ENCODE assay signal across 1 cellular context in genomic region chr1:41890841-41891311, GRCh38.
TF ChIP-seq lines count a peak whose summit lies in the region.

No MANE protein-coding gene starts in this region.

TF ChIP-seq in K562, 482 proteins besides CTCF, POLR2A, EP300 and RAD21 (continued from another document):
- no peak for TF ChIP-seq PBX2 (CRISPR knock-in tag; IDR thresholded peaks at IDR 0.05; ENCODE audit: low read depth)
- peak; percentile 79 for TF ChIP-seq PBX2 (tag; conservative IDR thresholded peaks at IDR 0.05; ENCODE audit: low read depth)
- peak; percentile 51; the same call in 1 of the 2 replicates for TF ChIP-seq TEAD4 (IDR thresholded peaks at IDR 0.05; ENCODE audit: low read length)
- no peak for TF ChIP-seq TEAD4 (CRISPR knock-in tag; IDR thresholded peaks at IDR 0.05; ENCODE audit: borderline replicate concordance)
- peak; percentile 16 for TF ChIP-seq SNRNP70 (optimal IDR thresholded peaks at IDR 0.05; ENCODE audit: low read depth, low read length)
- TF ChIP-seq, protein P1, sequence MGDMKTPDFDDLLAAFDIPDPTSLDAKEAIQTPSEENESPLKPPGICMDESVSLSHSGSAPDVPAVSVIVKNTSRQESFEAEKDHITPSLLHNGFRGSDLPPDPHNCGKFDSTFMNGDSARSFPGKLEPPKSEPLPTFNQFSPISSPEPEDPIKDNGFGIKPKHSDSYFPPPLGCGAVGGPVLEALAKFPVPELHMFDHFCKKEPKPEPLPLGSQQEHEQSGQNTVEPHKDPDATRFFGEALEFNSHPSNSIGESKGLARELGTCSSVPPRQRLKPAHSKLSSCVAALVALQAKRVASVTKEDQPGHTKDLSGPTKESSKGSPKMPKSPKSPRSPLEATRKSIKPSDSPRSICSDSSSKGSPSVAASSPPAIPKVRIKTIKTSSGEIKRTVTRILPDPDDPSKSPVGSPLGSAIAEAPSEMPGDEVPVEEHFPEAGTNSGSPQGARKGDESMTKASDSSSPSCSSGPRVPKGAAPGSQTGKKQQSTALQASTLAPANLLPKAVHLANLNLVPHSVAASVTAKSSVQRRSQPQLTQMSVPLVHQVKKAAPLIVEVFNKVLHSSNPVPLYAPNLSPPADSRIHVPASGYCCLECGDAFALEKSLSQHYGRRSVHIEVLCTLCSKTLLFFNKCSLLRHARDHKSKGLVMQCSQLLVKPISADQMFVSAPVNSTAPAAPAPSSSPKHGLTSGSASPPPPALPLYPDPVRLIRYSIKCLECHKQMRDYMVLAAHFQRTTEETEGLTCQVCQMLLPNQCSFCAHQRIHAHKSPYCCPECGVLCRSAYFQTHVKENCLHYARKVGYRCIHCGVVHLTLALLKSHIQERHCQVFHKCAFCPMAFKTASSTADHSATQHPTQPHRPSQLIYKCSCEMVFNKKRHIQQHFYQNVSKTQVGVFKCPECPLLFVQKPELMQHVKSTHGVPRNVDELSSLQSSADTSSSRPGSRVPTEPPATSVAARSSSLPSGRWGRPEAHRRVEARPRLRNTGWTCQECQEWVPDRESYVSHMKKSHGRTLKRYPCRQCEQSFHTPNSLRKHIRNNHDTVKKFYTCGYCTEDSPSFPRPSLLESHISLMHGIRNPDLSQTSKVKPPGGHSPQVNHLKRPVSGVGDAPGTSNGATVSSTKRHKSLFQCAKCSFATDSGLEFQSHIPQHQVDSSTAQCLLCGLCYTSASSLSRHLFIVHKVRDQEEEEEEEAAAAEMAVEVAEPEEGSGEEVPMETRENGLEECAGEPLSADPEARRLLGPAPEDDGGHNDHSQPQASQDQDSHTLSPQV (IDR thresholded peaks at IDR 0.05), result 0 out of 2 replicates have a peak, but pooled peaks have one; percentile 28
- TF ChIP-seq, protein P2, sequence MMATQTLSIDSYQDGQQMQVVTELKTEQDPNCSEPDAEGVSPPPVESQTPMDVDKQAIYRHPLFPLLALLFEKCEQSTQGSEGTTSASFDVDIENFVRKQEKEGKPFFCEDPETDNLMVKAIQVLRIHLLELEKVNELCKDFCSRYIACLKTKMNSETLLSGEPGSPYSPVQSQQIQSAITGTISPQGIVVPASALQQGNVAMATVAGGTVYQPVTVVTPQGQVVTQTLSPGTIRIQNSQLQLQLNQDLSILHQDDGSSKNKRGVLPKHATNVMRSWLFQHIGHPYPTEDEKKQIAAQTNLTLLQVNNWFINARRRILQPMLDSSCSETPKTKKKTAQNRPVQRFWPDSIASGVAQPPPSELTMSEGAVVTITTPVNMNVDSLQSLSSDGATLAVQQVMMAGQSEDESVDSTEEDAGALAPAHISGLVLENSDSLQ (IDR thresholded peaks at IDR 0.05), result peak; percentile 80
- peak; percentile 30 for TF ChIP-seq ARID1B (IDR thresholded peaks at IDR 0.05)
- TF ChIP-seq TEAD2 (tag; IDR thresholded peaks at IDR 0.05), result 0 out of 2 replicates have a peak, but pooled peaks have one; percentile 11
- TF ChIP-seq POU5F1 (IDR thresholded peaks at IDR 0.05; ENCODE audit: borderline replicate concordance, low read depth, low read length, partially characterized antibody), result no peak
- no peak for TF ChIP-seq MED1 (CRISPR knock-in tag; IDR thresholded peaks at IDR 0.05; ENCODE audit: borderline replicate concordance)
- peak; percentile 93 for TF ChIP-seq SMAD4 (CRISPR knock-in tag; conservative IDR thresholded peaks at IDR 0.05)
- TF ChIP-seq CBFA2T3 (IDR thresholded peaks at IDR 0.05), result peak; percentile 60
- no peak for TF ChIP-seq NR2C2 (CRISPR knock-in tag; IDR thresholded peaks at IDR 0.05)
- TF ChIP-seq NR2C2 (tag; IDR thresholded peaks at IDR 0.05), result peak; percentile 63; the same call in 1 of the 2 replicates
- 0 out of 2 replicates have a peak, but pooled peaks have one; percentile 34 for TF ChIP-seq ZNF589 (CRISPR knock-in tag; IDR thresholded peaks at IDR 0.05; ENCODE audit: low read depth)
- TF ChIP-seq TCF3 (CRISPR knock-in tag; IDR thresholded peaks at IDR 0.05), result peak; percentile 44
- TF ChIP-seq ZNF398 (CRISPR knock-in tag; IDR thresholded peaks at IDR 0.05), result no peak
- peak; percentile 38; the same call in 1 of the 2 replicates for TF ChIP-seq STAT5A (IDR thresholded peaks at IDR 0.05; ENCODE audit: borderline replicate concordance, low read length)
